9 cellular contexts compared by ENCODE assay signal in genomic region chr7:24971333-24972165, GRCh38.
A peak's percentile ranks its signal among the peaks of the same experiment; 100 is the strongest.
DNase-seq lines count a peak whose midpoint lies in the region; ATAC-seq and TF ChIP-seq lines count a peak whose summit lies in the region.
"Had no signal": no experiment of that assay in that cellular context is flagged by ENCODE, and none has a peak within 500 bp of the region (broad histone marks: within the 10 kb centered on the region; RNA-seq: fewer than 3 reads in every experiment).

No MANE protein-coding gene starts in this region.

- no peak for TF ChIP-seq CTCF in choroid plexus epithelial cell (conservative IDR thresholded peaks at IDR 0.05; ENCODE audit: low read depth, low read length)
- no peak for TF ChIP-seq CTCF in retinal pigment epithelial cell (conservative IDR thresholded peaks at IDR 0.05; ENCODE audit: low read depth, low read length)

- DNase-seq in DMS53 (lab: John Stamatoyannopoulos, UW) (peak; percentile 48), DMS53 treated with DMSO at 0.1 percent for 48 hours (lab: John Stamatoyannopoulos, UW; ENCODE audit: unreplicated experiment) (no peak), NCI-H2171 treated with DMSO at 0.1 percent for 48 hours (lab: John Stamatoyannopoulos, UW) (peak; percentile 79), choroid plexus epithelial cell (ENCODE audit: low read depth) (peak; percentile 96), retinal pigment epithelial cell (ENCODE audit: low read depth) (peak; percentile 63), substantia nigra (lab: John Stamatoyannopoulos, UW) (no peak), GM19240 (ENCODE audit: insufficient read length, low spot score) (no peak)

- no peak for ATAC-seq in GM21515 (IDR thresholded peaks at IDR 0.05; ENCODE audit: unreplicated experiment)

- no peak overlapping the region for H3K27ac ChIP-seq in substantia nigra (ENCODE audit: low read depth, low read length, poor library complexity, severe bottlenecking)
- H3K27ac ChIP-seq: 22Rv1 had no signal

- H3K4me3 ChIP-seq in choroid plexus epithelial cell (ENCODE audit: low read depth, low read length) (no peak overlapping the region), retinal pigment epithelial cell (ENCODE audit: low read length) (no peak overlapping the region)

Comparison
In these comparisons a context has a peak if more than half of its experiments do, and no peak if none do; other contexts are left out.
1. DNase-seq: peak in DMS53 (single experiment), NCI-H2171 treated with DMSO at 0.1 percent for 48 hours (single experiment), choroid plexus epithelial cell (single experiment) and retinal pigment epithelial cell (single experiment); none in DMS53 treated with DMSO at 0.1 percent for 48 hours (single experiment), substantia nigra (0 of 49) and GM19240 (single experiment).